In genomic region chr12:10363922-10364838, GRCh38 we compare ENCODE assay signal across 8 cellular contexts. TPM values are rescaled to one million over a fixed set of nuclear protein-coding genes. Genes with fewer than 3 reads are reported as not detected.
DNase-seq lines count a peak whose midpoint lies in the region; ATAC-seq and TF ChIP-seq lines count a peak whose summit lies in the region.

No MANE protein-coding gene starts in this region.

- H3K27ac Mint-ChIP-seq in activated naive CD4-positive, alpha-beta T cell treated with anti-CD3 and anti-CD28 coated beads, Interleukin-2, amount 50 U/mL, for 72 hours: no peak overlapping the region

- H3K9me3 ChIP-seq in prostate gland: no peaks in the 10 kb centered on the region

- no peaks in the 10 kb centered on the region for H3K27me3 ChIP-seq in prostate gland (replicated peaks; ENCODE audit: insufficient read depth)

- intact Hi-C loops in left cardiac atrium (cut with DNase I): no loop called here
- intact Hi-C loops in prostate gland (cut with DNase I): loop anchor here (5.0 to 10.0 kb wide), 2 partner anchors 149 to 248 kb away; partner anchors contain the start of genes GABARAPL1 and MAGOHB

- ATAC-seq in GM18867 (IDR thresholded peaks at IDR 0.05; ENCODE audit: unreplicated experiment): peak; percentile 85
- peak; percentile 65 for ATAC-seq in HG02970 (IDR thresholded peaks at IDR 0.05; ENCODE audit: low FRiP score, unreplicated experiment)
- peak; percentile 73 to 96 for ATAC-seq in activated naive CD4-positive, alpha-beta T cell treated with anti-CD3 and anti-CD28 coated beads, Interleukin-2, amount 50 U/mL, for 72 hours
- ATAC-seq in left cardiac atrium: peak; percentile 66 to 74

- peak overlapping the region; percentile 54 to 57 for H3K4me3 ChIP-seq in prostate gland

- DNase-seq in NCI-H510A (lab: John Stamatoyannopoulos, UW): peak; percentile 16
- peak; percentile 12 to 58 for DNase-seq in activated naive CD4-positive, alpha-beta T cell treated with anti-CD3 and anti-CD28 coated beads, Interleukin-2, amount 50 U/mL, for 72 hours (ENCODE audit: low spot score in 2 of 2)
- peak; percentile 41 for DNase-seq in left cardiac atrium
- DNase-seq in prostate gland (ENCODE audit: low spot score): peak; percentile 50
- no peak for DNase-seq in epidermal melanocyte (ENCODE audit: insufficient read length, low spot score)

- peaks cover 15% of the 10 kb centered on the region for H3K4me1 ChIP-seq in prostate gland (replicated peaks)

- H3K36me3 Mint-ChIP-seq in activated naive CD4-positive, alpha-beta T cell treated with anti-CD3 and anti-CD28 coated beads, Interleukin-2, amount 50 U/mL, for 72 hours: peaks cover 0 to 9% of the 10 kb centered on the region in 2 donors

- peaks cover 0 to 5% of the 10 kb centered on the region in 2 donors for H3K9me3 Mint-ChIP-seq in activated naive CD4-positive, alpha-beta T cell treated with anti-CD3 and anti-CD28 coated beads, Interleukin-2, amount 50 U/mL, for 72 hours

- WGBS in prostate gland: 1% methylated on average over 19 of the region's 19 CpGs

- no peaks in the 10 kb centered on the region for H3K36me3 ChIP-seq in prostate gland

- peak overlapping the region; percentile 84 for H3K27ac ChIP-seq in C4-2B
- H3K27ac ChIP-seq in prostate gland: peak overlapping the region; percentile 99 to 100

- TF ChIP-seq CTCF in C4-2B (conservative IDR thresholded peaks at IDR 0.05) (no peak), prostate gland (IDR thresholded peaks at IDR 0.05) (no peak)

- no peak for TF ChIP-seq POLR2A in prostate gland (IDR thresholded peaks at IDR 0.05)

RNA-seq across cellular contexts. Expression of gene KLRK1, which starts 25.7 kb away (rescaled TPM):
- 1 to 10 TPM in 1 of 2 donors, under 1 TPM in 1; 0.39 to 2.8 TPM for total RNA-seq in activated naive CD4-positive, alpha-beta T cell treated with anti-CD3 and anti-CD28 coated beads, Interleukin-2, amount 50 U/mL, for 72 hours
- 1 to 10 TPM in 1 of 2 donors, under 1 TPM in 1; 0.65 to 3.3 TPM for total RNA-seq in left cardiac atrium
- 1 to 10 TPM in 1 of 2 donors, under 1 TPM in 1; 0.59 to 2.8 TPM for total RNA-seq in prostate gland

RNA-seq across cellular contexts. Expression of gene KLRC4, which starts 45.4 kb away (rescaled TPM):
- total RNA-seq in activated naive CD4-positive, alpha-beta T cell treated with anti-CD3 and anti-CD28 coated beads, Interleukin-2, amount 50 U/mL, for 72 hours: under 1 TPM in 1 of 2 donors, not detected in 1; 0.75 TPM
- under 1 TPM in 1 of 2 donors, not detected in 1; 0.77 TPM for total RNA-seq in left cardiac atrium
- total RNA-seq in prostate gland: under 1 TPM in 1 of 2 donors, not detected in 1; 0.96 TPM

RNA-seq across cellular contexts. Expression of gene KLRC3, which starts 56.2 kb away (rescaled TPM):
- total RNA-seq in activated naive CD4-positive, alpha-beta T cell treated with anti-CD3 and anti-CD28 coated beads, Interleukin-2, amount 50 U/mL, for 72 hours: not detected
- total RNA-seq in left cardiac atrium (not detected), prostate gland (not detected)

RNA-seq across cellular contexts. Expression of gene KLRD1, which starts 56.5 kb away (rescaled TPM):
- total RNA-seq in activated naive CD4-positive, alpha-beta T cell treated with anti-CD3 and anti-CD28 coated beads, Interleukin-2, amount 50 U/mL, for 72 hours: under 1 TPM; 0.27 to 0.89 TPM
- total RNA-seq in left cardiac atrium (1 to 10 TPM; 2.4 to 3.6 TPM), prostate gland (under 1 TPM; 0.32 to 0.40 TPM)
